8 cellular contexts compared by ENCODE assay signal in the genomic region with DNA sequence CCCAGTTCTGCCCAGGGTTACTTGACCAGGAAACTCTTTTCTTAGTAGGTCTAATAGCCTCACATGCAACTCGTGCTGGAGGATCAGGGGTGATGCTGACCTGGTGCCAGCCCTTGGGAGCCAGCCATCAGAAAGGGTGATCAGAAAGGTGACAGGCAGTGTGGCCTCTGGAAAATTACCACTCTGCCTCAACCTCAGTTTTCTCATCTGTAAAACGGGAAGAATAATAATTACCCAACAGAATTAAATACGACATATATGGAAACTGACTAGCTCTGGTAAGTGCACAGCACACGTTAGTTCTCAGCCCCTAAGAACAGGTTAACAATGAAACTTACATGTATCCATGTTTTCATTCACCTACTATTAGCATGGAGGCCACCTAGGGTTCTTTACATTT.
"Had no signal": no experiment of that assay in that cellular context is flagged by ENCODE, and none has a peak within 500 bp of the region (broad histone marks: within the 10 kb centered on the region; RNA-seq: fewer than 3 reads in every experiment).

No MANE protein-coding gene starts in this region.

- FAIRE-seq: G401.6, GM12878, GM12891, GM12892, GM18507, GM19239 had no signal

- H3K4me3 ChIP-seq: GM12878 had no signal

- ATAC-seq: GM12878 had no signal

- DNase-seq: GDM1, GF-D8 had no signal
